24 cellular contexts compared by ENCODE assay signal in genomic region chr18:12231986-12232385, GRCh38. TPM values are rescaled to one million over a fixed set of nuclear protein-coding genes. Genes with fewer than 3 reads are reported as not detected.
A peak's percentile ranks its signal among the peaks of the same experiment; 100 is the strongest.
DNase-seq lines count a peak whose midpoint lies in the region; ATAC-seq and TF ChIP-seq lines count a peak whose summit lies in the region.
"Had no signal": no experiment of that assay in that cellular context is flagged by ENCODE, and none has a peak within 500 bp of the region (broad histone marks: within the 10 kb centered on the region; RNA-seq: fewer than 3 reads in every experiment).

No MANE protein-coding gene starts in this region.

- no peaks in the 10 kb centered on the region for H3K36me3 Mint-ChIP-seq in endothelial cell (ENCODE audit: low read depth, unreplicated experiment)
- H3K36me3 Mint-ChIP-seq: CD4-positive, alpha-beta memory T cell had no signal

- TF ChIP-seq CTCF in GM10266 (IDR thresholded peaks at IDR 0.05; ENCODE audit: control insufficient read depth, insufficient read depth, low read depth, missing control alignments) (no peak), endothelial cell (IDR thresholded peaks at IDR 0.05; ENCODE audit: unreplicated experiment) (no peak), mucosa of descending colon (IDR thresholded peaks at IDR 0.05) (no peak)

- H3K27ac ChIP-seq in neuronal stem cell (replicated peaks; ENCODE audit: low read length), result no peak overlapping the region
- H3K27ac ChIP-seq: A549 had no signal

- H3K4me2 ChIP-seq in neuronal stem cell (ENCODE audit: insufficient read depth, low read length, poor library complexity, severe bottlenecking), result no peak overlapping the region
- H3K4me2 ChIP-seq: A549 had no signal

- no peak overlapping the region for H4K8ac ChIP-seq in neuronal stem cell (ENCODE audit: low read depth, low read length)

- DNase-seq in GM10266 (ENCODE audit: extremely low spot score) (peak; percentile 2), endothelial cell (ENCODE audit: low spot score) (no peak), neuronal stem cell (ENCODE audit: low spot score) (no peak), Ammon's horn (ENCODE audit: low spot score) (no peak), mucosa of descending colon (no peak), head of caudate nucleus (no peak)
- DNase-seq: 8988T; ACHN; AML-193; C1 segment of cervical spinal cord; Calu3; CD4-positive, alpha-beta memory T cell; COR-L47; DMS53; DMS79 treated with DMSO at 0.1 percent for 48 hours; GF-D8; GOT3; HFFc6 had no signal

- peaks cover 0 to 3% of the 10 kb centered on the region in 2 donors for H3K4me1 ChIP-seq in neuronal stem cell (ENCODE audit: control insufficient read depth in 2 of 2, insufficient read depth in 1 of 2, low read depth in 1 of 2, low read length in 2 of 2)
- H3K4me1 ChIP-seq in mucosa of descending colon (ENCODE audit: low read depth), result no peaks in the 10 kb centered on the region
- H3K4me1 ChIP-seq: A549, HAP-1 had no signal

- H3K27me3 Mint-ChIP-seq in endothelial cell (ENCODE audit: unreplicated experiment), result peaks cover 3% of the 10 kb centered on the region

- no peak overlapping the region for H2BK12ac ChIP-seq in neuronal stem cell (ENCODE audit: low read length)

- no peak for ATAC-seq in mucosa of descending colon
- ATAC-seq: A549, GM12878 had no signal

- no peaks in the 10 kb centered on the region for H3K79me1 ChIP-seq in neuronal stem cell (ENCODE audit: low read depth, low read length)

- no peak overlapping the region for H3K4ac ChIP-seq in neuronal stem cell (ENCODE audit: low read length)

- H4K91ac ChIP-seq in neuronal stem cell (ENCODE audit: low read depth, low read length, poor library complexity), result no peak overlapping the region

- H3K27ac Mint-ChIP-seq in endothelial cell (ENCODE audit: unreplicated experiment), result no peak overlapping the region
- H3K27ac Mint-ChIP-seq: CD4-positive, alpha-beta memory T cell; HFFc6 had no signal

- no peak overlapping the region for H2BK15ac ChIP-seq in neuronal stem cell (ENCODE audit: low read length)

- H3K9ac ChIP-seq in neuronal stem cell (ENCODE audit: low read depth, low read length, poor library complexity), result no peak overlapping the region

- H3K18ac ChIP-seq in neuronal stem cell (ENCODE audit: low read length), result peak overlapping the region; percentile 48

- H3K4me3 ChIP-seq in neuronal stem cell (ENCODE audit: low read length in 2 of 2) (no peak overlapping the region), mucosa of descending colon (no peak overlapping the region)
- H3K4me3 ChIP-seq: A549, GM12878, HAP-1 had no signal

- no peak overlapping the region for H2AFZ ChIP-seq in neuronal stem cell (ENCODE audit: low read length)

- peak overlapping the region; percentile 43 for H3K23ac ChIP-seq in neuronal stem cell (ENCODE audit: low read depth, low read length, poor library complexity)

- no peak overlapping the region for H2BK120ac ChIP-seq in neuronal stem cell (ENCODE audit: low read depth, low read length)

- WGBS in neuronal stem cell (ENCODE audit: extremely low coverage in 2 of 2, insufficient read length in 2 of 2, insufficient replicate concordance in 1 of 2), 2 donors, result no CpG with 5 or more reads among the region's 9 CpGs

- no peak overlapping the region for H2AK5ac ChIP-seq in neuronal stem cell (ENCODE audit: low read depth, low read length)

- no peaks in the 10 kb centered on the region for H3K4me1 Mint-ChIP-seq in endothelial cell (ENCODE audit: unreplicated experiment)
- H3K4me1 Mint-ChIP-seq: CD4-positive, alpha-beta memory T cell had no signal

- H3K27me3 ChIP-seq in neuronal stem cell (ENCODE audit: control insufficient read depth in 3 of 3, insufficient read depth in 3 of 3, low read depth in 1 of 3, low read length in 3 of 3), result peaks cover 0 to 5% (median 0%) of the 10 kb centered on the region in 3 experiments

- peak overlapping the region; percentile 56 for H3K14ac ChIP-seq in neuronal stem cell (ENCODE audit: low read length)

- H3K9me3 ChIP-seq in neuronal stem cell (replicated peaks in 1 of 2; ENCODE audit: control insufficient read depth in 2 of 2, insufficient read depth in 1 of 2, low read depth in 1 of 2, low read length in 2 of 2) (peaks cover 0 to 3% of the 10 kb centered on the region in 2 donors), mucosa of descending colon (no peaks in the 10 kb centered on the region)
- H3K9me3 ChIP-seq: A549, HAP-1 had no signal

- no peaks in the 10 kb centered on the region for H3K9me3 Mint-ChIP-seq in endothelial cell (ENCODE audit: unreplicated experiment)
- H3K9me3 Mint-ChIP-seq: HFFc6 had no signal

- intact Hi-C loops in mucosa of descending colon (cut with DNase I, micrococcal nuclease) (no loop called here), head of caudate nucleus (cut with DNase I) (no loop called here)

- H3K36me3 ChIP-seq in neuronal stem cell (replicated peaks in 1 of 2; ENCODE audit: control insufficient read depth in 2 of 2, insufficient read depth in 2 of 2, low read length in 2 of 2), result no peaks in the 10 kb centered on the region
- H3K36me3 ChIP-seq in mucosa of descending colon (ENCODE audit: low read depth), result no peaks in the 10 kb centered on the region
- H3K36me3 ChIP-seq: HAP-1 had no signal

- H2BK5ac ChIP-seq in neuronal stem cell (ENCODE audit: low read length), result no peak overlapping the region

- H3K4me3 Mint-ChIP-seq in endothelial cell (ENCODE audit: unreplicated experiment), result peak overlapping the region; percentile 47
- H3K4me3 Mint-ChIP-seq: CD4-positive, alpha-beta memory T cell; HFFc6 had no signal

RNA-seq across cellular contexts. Expression of gene CIDEA, which starts 22.2 kb away (rescaled TPM):
- total RNA-seq in endothelial cell (ENCODE audit: unreplicated experiment) (0.97 TPM), mucosa of descending colon (under 1 TPM in 2 of 3 donors, not detected in 1; 0.58 to 0.98 TPM)
- not detected for polyA plus RNA-seq in neuronal stem cell (2013, experiment 1 of 2)
- not detected for polyA plus RNA-seq in neuronal stem cell (2013, experiment 2 of 2)
- total RNA-seq: Calu3; CD4-positive, alpha-beta memory T cell; Daoy; G401; GM12878; HFFc6 had no signal
- polyA plus RNA-seq: A549; BJ; CD4-positive, alpha-beta memory T cell; GM12878 had no signal
